Comparison of ENCODE assay signal across 9 cellular contexts in the genomic region with DNA sequence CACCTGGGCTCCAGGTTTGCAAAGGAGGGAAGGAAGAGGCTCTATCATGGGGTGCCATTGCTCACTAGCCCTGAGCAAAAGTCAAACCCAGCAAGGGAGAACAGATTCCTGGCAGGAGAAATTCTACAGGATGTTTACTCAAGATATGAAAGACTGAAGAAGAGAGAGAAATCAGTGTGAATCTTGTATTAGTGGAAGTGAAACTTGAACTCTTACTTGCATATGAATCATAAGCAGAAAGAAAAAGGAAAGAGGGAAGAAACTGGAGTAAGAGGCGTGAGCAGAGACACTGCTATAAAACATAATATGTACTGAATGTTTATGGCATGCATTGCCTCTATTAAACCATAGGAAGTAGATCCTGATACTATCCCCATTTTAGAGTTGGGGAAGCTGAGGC.
A peak's percentile ranks its signal among the peaks of the same experiment; 100 is the strongest.
DNase-seq lines count a peak whose midpoint lies in the region; ATAC-seq and TF ChIP-seq lines count a peak whose summit lies in the region.
"Had no signal": no experiment of that assay in that cellular context is flagged by ENCODE, and none has a peak within 500 bp of the region (broad histone marks: within the 10 kb centered on the region; RNA-seq: fewer than 3 reads in every experiment).

No MANE protein-coding gene starts in this region.

- ATAC-seq in GM18861 (IDR thresholded peaks at IDR 0.05; ENCODE audit: unreplicated experiment) (peak; percentile 84), GM21786 (IDR thresholded peaks at IDR 0.05; ENCODE audit: unreplicated experiment) (peak; percentile 94), HG03460 (IDR thresholded peaks at IDR 0.05; ENCODE audit: unreplicated experiment) (peak; percentile 90), aorta (ENCODE audit: low FRiP score) (no peak)

- H3K27ac ChIP-seq in aorta (ENCODE audit: low read depth in 1 of 2, low read length in 2 of 2), result no peak overlapping the region

- H3K9me3 ChIP-seq in aorta (ENCODE audit: control insufficient read depth, low read length), result peaks cover 2% of the 10 kb centered on the region

- intact Hi-C loops in aorta (cut with DNase I), result no loop called here

- H3K27me3 ChIP-seq in aorta (ENCODE audit: control insufficient read depth in 1 of 2, insufficient read depth in 2 of 2, low read length in 1 of 2), result no peaks in the 10 kb centered on the region

- H3K36me3 ChIP-seq in aorta (ENCODE audit: control insufficient read depth in 1 of 2, insufficient read depth in 2 of 2, low read length in 1 of 2), result no peaks in the 10 kb centered on the region

- H3K4me3 ChIP-seq in fibroblast of pulmonary artery (replicated peaks; ENCODE audit: low read depth, low read length) (no peak overlapping the region), aorta (ENCODE audit: low read length in 2 of 2) (no peak overlapping the region)

- TF ChIP-seq CTCF in fibroblast of pulmonary artery (IDR thresholded peaks at IDR 0.05; ENCODE audit: low read length, missing control alignments), result no peak

- no peaks in the 10 kb centered on the region for H3K4me1 ChIP-seq in aorta (ENCODE audit: control insufficient read depth in 1 of 2, insufficient read depth in 2 of 2, low read length in 2 of 2)

- WGBS in aorta, 2 donors, result 73 to 87% methylated on average over 1 of the region's 1 CpG

- peak; percentile 24 for DNase-seq in fibroblast of pulmonary artery (ENCODE audit: low read depth)
- DNase-seq in NCI-H1930 (lab: John Stamatoyannopoulos, UW), result no peak
- no peak for DNase-seq in NCI-H82 treated with DMSO at 0.1 percent for 48 hours (lab: John Stamatoyannopoulos, UW; ENCODE audit: unreplicated experiment)
- DNase-seq in NCI-H2107 treated with DMSO at 0.1 percent for 48 hours (lab: John Stamatoyannopoulos, UW; ENCODE audit: unreplicated experiment), result no peak
- no peak for DNase-seq in aorta
- DNase-seq: DND-41 had no signal
